Comparison of ENCODE assay signal across 1 cellular context in genomic region chr5:172074896-172075295, GRCh38.
TF ChIP-seq lines count a peak whose summit lies in the region.

No MANE protein-coding gene starts in this region.

TF ChIP-seq in SK-N-SH, 30 proteins besides CTCF, POLR2A, EP300 and RAD21 (continued from another document):
- no peak for TF ChIP-seq REST (IDR thresholded peaks at IDR 0.05; ENCODE audit: low read depth, low read length)
